ENCODE assay signal across 21 cellular contexts in genomic region chr14:30499358-30499757, GRCh38.
"Had no signal": no experiment of that assay in that cellular context is flagged by ENCODE, and none has a peak within 500 bp of the region (broad histone marks: within the 10 kb centered on the region; RNA-seq: fewer than 3 reads in every experiment).

No MANE protein-coding gene starts in this region.

- ATAC-seq: naive thymus-derived CD8-positive, alpha-beta T cell; natural killer cell treated with Interleukin-12 subunit alpha and Interleukin-12 subunit beta and Interleukin-15 and Interleukin-18, amount 100 ng/mL, for 72 hours; right cardiac atrium; right lobe of liver; stimulated activated effector memory CD8-positive, alpha-beta T cell treated with anti-CD3 and anti-CD28 coated beads, Interleukin-12 subunit alpha, Interleukin-12 subunit beta, amount 100 ng/mL, for 72 hours; stimulated activated naive B cell treated with anti-CD40 and anti-IgM and Interleukin-4, amounts not matched to agents 10 μg/mL and 1 μg/mL and 100 μg/mL, for 72 hours had no signal

- FAIRE-seq: urothelium cell line had no signal

- DNase-seq: naive thymus-derived CD8-positive, alpha-beta T cell; nephron progenitor cell; occipital lobe; ovary; right cardiac atrium; right lobe of liver; sigmoid colon; small intestine; stimulated activated CD4-positive, alpha-beta T cell treated with anti-CD3 and anti-CD28 coated beads, Interleukin-15, amount 100 ng/mL, for 24 hours; stimulated activated CD4-positive, alpha-beta T cell treated with anti-CD3 and anti-CD28 coated beads, Interleukin-2, amount 100 ng/mL, for 24 hours; stimulated activated CD4-positive, alpha-beta T cell treated with anti-CD3 and anti-CD28 coated beads, Interleukin-2, amount 100 ng/mL, for 48 hours; stimulated activated CD4-positive, alpha-beta T cell treated with anti-CD3 and anti-CD28 coated beads, Interleukin-4, amount 100 ng/mL, for 24 hours; stimulated activated naive B cell treated with anti-CD40 and anti-IgM and Interleukin-4, amounts not matched to agents 10 μg/mL and 1 μg/mL and 100 μg/mL, for 72 hours; stimulated activated naive CD4-positive, alpha-beta T cell treated with Interleukin-2 at 50 U/mL for 16 hours; stomach; thyroid gland; trophoblast cell; upper lobe of left lung had no signal
